Comparison of ENCODE assay signal across 1 cellular context in the genomic region with DNA sequence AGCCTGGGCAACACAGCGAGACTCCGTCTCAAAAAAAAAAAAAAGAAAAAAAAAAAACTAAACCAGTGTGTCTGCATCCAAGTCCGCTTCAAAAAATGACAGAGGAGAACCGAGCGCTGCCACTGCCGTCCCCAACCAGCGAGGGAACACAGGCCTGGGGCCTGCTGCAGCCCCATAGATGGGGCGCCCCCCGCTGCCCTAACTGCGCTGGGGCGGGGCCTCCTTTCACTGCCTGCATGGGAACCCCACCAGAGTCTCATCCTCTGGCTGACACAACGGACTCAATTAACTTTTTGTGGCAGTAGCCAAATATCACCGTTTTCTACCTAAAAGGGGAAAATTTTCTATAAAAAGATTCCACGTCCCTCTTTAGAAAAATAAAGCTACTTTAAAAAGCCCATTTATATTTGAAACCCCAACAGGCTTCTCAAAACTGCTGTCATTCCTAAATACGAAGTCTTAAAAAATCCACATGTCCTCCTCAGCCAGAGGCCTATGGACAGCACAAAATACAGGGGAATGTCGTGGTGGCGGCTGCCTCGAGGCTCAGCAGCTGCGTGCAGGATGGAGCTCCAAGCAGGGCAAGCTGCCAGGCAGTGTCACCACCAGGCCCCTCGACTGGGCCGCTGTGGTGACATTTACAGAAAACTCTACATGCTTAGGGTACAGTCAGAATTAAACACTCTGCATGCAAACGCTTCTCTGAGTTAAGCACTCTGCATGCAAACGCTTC.
TF ChIP-seq lines count a peak whose summit lies in the region.

No MANE protein-coding gene starts in this region.

TF ChIP-seq in WTC11, 78 proteins besides CTCF, POLR2A, EP300 and RAD21 (continued from another document):
- TF ChIP-seq, protein P1, sequence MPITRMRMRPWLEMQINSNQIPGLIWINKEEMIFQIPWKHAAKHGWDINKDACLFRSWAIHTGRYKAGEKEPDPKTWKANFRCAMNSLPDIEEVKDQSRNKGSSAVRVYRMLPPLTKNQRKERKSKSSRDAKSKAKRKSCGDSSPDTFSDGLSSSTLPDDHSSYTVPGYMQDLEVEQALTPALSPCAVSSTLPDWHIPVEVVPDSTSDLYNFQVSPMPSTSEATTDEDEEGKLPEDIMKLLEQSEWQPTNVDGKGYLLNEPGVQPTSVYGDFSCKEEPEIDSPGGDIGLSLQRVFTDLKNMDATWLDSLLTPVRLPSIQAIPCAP (CRISPR knock-in tag; IDR thresholded peaks at IDR 0.05), result no peak
- TF ChIP-seq SMAD3 (CRISPR knock-in tag; IDR thresholded peaks at IDR 0.05; ENCODE audit: borderline replicate concordance) (no peak), CREB1 (CRISPR knock-in tag; IDR thresholded peaks at IDR 0.05) (no peak), MXD4 (CRISPR knock-in tag; IDR thresholded peaks at IDR 0.05; ENCODE audit: borderline replicate concordance) (no peak), FOXJ3 (CRISPR knock-in tag; IDR thresholded peaks at IDR 0.05; ENCODE audit: borderline replicate concordance) (no peak), HMGA2 (CRISPR knock-in tag; IDR thresholded peaks at IDR 0.05) (no peak)
TF ChIP-seq in WTC11: peak in this region for 0.
